In genomic region chr5:181261320-181262085, GRCh38 we compare ENCODE assay signal across 1 cellular context.
TF ChIP-seq lines count a peak whose summit lies in the region.

No MANE protein-coding gene starts in this region.

TF ChIP-seq in K562, 482 proteins besides CTCF, POLR2A, EP300 and RAD21 (continued from another document and continues in another):
- TF ChIP-seq ZNF609 (CRISPR knock-in tag; IDR thresholded peaks at IDR 0.05; ENCODE audit: borderline replicate concordance) (peak; percentile 65; the same call in 1 of the 2 replicates), ZNF740 (CRISPR knock-in tag; IDR thresholded peaks at IDR 0.05) (no peak), ZNF740 (tag; IDR thresholded peaks at IDR 0.05) (peak in 1 of 2 experiments; percentile 44; a peak in 1 of 4 replicates), ZNF639 (CRISPR knock-in tag; conservative IDR thresholded peaks at IDR 0.05 in 1 of 2, IDR thresholded peaks at IDR 0.05 in 1 of 2) (peak in 1 of 2 experiments; percentile 90; a peak in 2 of 4 replicates), ZNF124 (CRISPR knock-in tag; IDR thresholded peaks at IDR 0.05) (no peak), ZNF395 (CRISPR knock-in tag; IDR thresholded peaks at IDR 0.05) (0 out of 2 replicates have a peak, but pooled peaks have one; percentile 17), SPI1 (IDR thresholded peaks at IDR 0.05; ENCODE audit: borderline replicate concordance, low read depth, low read length) (peak; percentile 75; the same call in 1 of the 2 replicates), HEY1 (CRISPR knock-in tag; IDR thresholded peaks at IDR 0.05; ENCODE audit: borderline replicate concordance) (no peak), YY1 (IDR thresholded peaks at IDR 0.05; ENCODE audit: borderline replicate concordance in 1 of 3, control insufficient read depth in 1 of 3, extremely low read depth in 1 of 3, insufficient read depth in 3 of 3, insufficient read length in 1 of 3, insufficient replicate concordance in 2 of 3, low read depth in 1 of 3, low read length in 2 of 3) (peak in 2 of 3 experiments; percentile 12 to 39), RBM14 (IDR thresholded peaks at IDR 0.05; ENCODE audit: borderline replicate concordance, insufficient read depth, low read depth, low read length) (0 out of 2 replicates have a peak, but pooled peaks have one; percentile 2), MCM2 (IDR thresholded peaks at IDR 0.05; ENCODE audit: low read depth) (no peak), ZNF354B (CRISPR knock-in tag; IDR thresholded peaks at IDR 0.05) (no peak), TEAD2 (tag; IDR thresholded peaks at IDR 0.05) (no peak), OTX1 (CRISPR knock-in tag; IDR thresholded peaks at IDR 0.05) (peak; percentile 4; the same call in 1 of the 2 replicates), ZBTB43 (CRISPR knock-in tag; IDR thresholded peaks at IDR 0.05) (no peak), CBX1 (IDR thresholded peaks at IDR 0.05; ENCODE audit: low read depth) (peak; percentile 8; the same call in 1 of the 2 replicates), MEIS2 (IDR thresholded peaks at IDR 0.05; ENCODE audit: partially characterized antibody) (no peak), HINFP (tag; conservative IDR thresholded peaks at IDR 0.05; ENCODE audit: low read depth) (no peak), BRD9 (IDR thresholded peaks at IDR 0.05; ENCODE audit: low read depth, partially characterized antibody) (no peak), POLR3G (IDR thresholded peaks at IDR 0.05; ENCODE audit: extremely low read depth, insufficient read length, insufficient replicate concordance) (no peak), ZNF766 (CRISPR knock-in tag; conservative IDR thresholded peaks at IDR 0.05) (no peak), MNT (conservative IDR thresholded peaks at IDR 0.05) (peak; percentile 62 to 67; a peak in 2 of 4 replicates), ZNF280A (IDR thresholded peaks at IDR 0.05; ENCODE audit: low read depth, partially characterized antibody) (no peak), PHTF2 (CRISPR knock-in tag; IDR thresholded peaks at IDR 0.05) (no peak), PATZ1 (CRISPR knock-in tag; IDR thresholded peaks at IDR 0.05; ENCODE audit: borderline replicate concordance) (no peak), HDAC8 (tag; IDR thresholded peaks at IDR 0.05) (no peak), MEF2A (IDR thresholded peaks at IDR 0.05; ENCODE audit: control insufficient read depth, low read depth, low read length) (no peak), ZNF551 (CRISPR knock-in tag; IDR thresholded peaks at IDR 0.05) (no peak), CHCHD3 (CRISPR knock-in tag; IDR thresholded peaks at IDR 0.05) (0 out of 2 replicates have a peak, but pooled peaks have one; percentile 40), XRCC3 (IDR thresholded peaks at IDR 0.05) (no peak), RBM15 (IDR thresholded peaks at IDR 0.05; ENCODE audit: insufficient read depth, low read length) (no peak), SP1 (CRISPR knock-in tag; IDR thresholded peaks at IDR 0.05) (peak; percentile 47; the same call in 1 of the 2 replicates), RFX1 (IDR thresholded peaks at IDR 0.05) (no peak), MXD1 (CRISPR knock-in tag; IDR thresholded peaks at IDR 0.05; ENCODE audit: borderline replicate concordance, poor library complexity, severe bottlenecking) (no peak), MBD2 (IDR thresholded peaks at IDR 0.05; ENCODE audit: borderline replicate concordance, low read depth) (peak; percentile 34; the same call in 1 of the 2 replicates), NKRF (IDR thresholded peaks at IDR 0.05; ENCODE audit: borderline replicate concordance) (no peak), XRCC4 (IDR thresholded peaks at IDR 0.05; ENCODE audit: extremely low read depth, insufficient read depth, insufficient read length) (no peak), PHB2 (IDR thresholded peaks at IDR 0.05; ENCODE audit: low read depth) (no peak), SIN3A (IDR thresholded peaks at IDR 0.05; ENCODE audit: borderline replicate concordance in 2 of 2, control insufficient read depth in 1 of 2, low read depth in 2 of 2, low read length in 2 of 2) (0 out of 4 replicates have a peak, but pooled peaks of 1 of the 2 experiments have one; percentile 9)
